Comparison of ENCODE assay signal across 15 cellular contexts in genomic region chr17:75565066-75565465, GRCh38. TPM values are rescaled to one million over a fixed set of nuclear protein-coding genes. Genes with fewer than 3 reads are reported as not detected.
A peak's percentile ranks its signal among the peaks of the same experiment; 100 is the strongest.
DNase-seq lines count a peak whose midpoint lies in the region; ATAC-seq and TF ChIP-seq lines count a peak whose summit lies in the region.
"Had no signal": no experiment of that assay in that cellular context is flagged by ENCODE, and none has a peak within 500 bp of the region (broad histone marks: within the 10 kb centered on the region; RNA-seq: fewer than 3 reads in every experiment).

No MANE protein-coding gene starts in this region.

- H3K27me3 Mint-ChIP-seq in endothelial cell (ENCODE audit: unreplicated experiment), result peaks cover 9% of the 10 kb centered on the region

- POLR2A ChIA-PET in RWPE1 (lab: Yijun Ruan, JAX; ENCODE audit: low non-redundant PET), result interaction anchor here (0.5 kb wide), 1 partner anchor 12 kb away, joined by 3 read pairs; no protein-coding TSS in a partner anchor

- H3K27me3 ChIP-seq in foreskin keratinocyte, result no peaks in the 10 kb centered on the region
- no peaks in the 10 kb centered on the region for H3K27me3 ChIP-seq in effector memory CD4-positive, alpha-beta T cell (replicated peaks; ENCODE audit: control insufficient read depth, insufficient read depth, low read length, poor library complexity, severe bottlenecking)
- H3K27me3 ChIP-seq: BLaER1 treated with 17β-estradiol and CSF1 and Interleukin-3, amounts not matched to agents 10 nM and 100 nM had no signal

- peak; percentile 54 for DNase-seq in AG10803 (ENCODE audit: low read depth)
- DNase-seq in HPDE6-E6E7 (ENCODE audit: extremely low spot score), result peak; percentile 70
- DNase-seq in RWPE1 (ENCODE audit: low spot score), result peak; percentile 71
- peak; percentile 28 to 64 for DNase-seq in foreskin keratinocyte
- no peak for DNase-seq in effector memory CD4-positive, alpha-beta T cell
- no peak for DNase-seq in endothelial cell (ENCODE audit: low spot score)
- DNase-seq: dermis blood vessel endothelial cell; NCI-H187 treated with DMSO at 0.1 percent for 48 hours; NCI-H748 treated with DMSO at 0.1 percent for 48 hours; retina; stimulated activated CD4-positive, alpha-beta T cell treated with anti-CD3 and anti-CD28 coated beads, Interleukin-2, amount 100 ng/mL, for 48 hours; stimulated activated naive CD4-positive, alpha-beta T cell had no signal

- peak overlapping the region; percentile 15 for H3K27ac ChIP-seq in RWPE1
- H3K27ac ChIP-seq in foreskin keratinocyte, result no peak overlapping the region
- H3K27ac ChIP-seq in effector memory CD4-positive, alpha-beta T cell (ENCODE audit: insufficient read depth, low read length, poor library complexity, severe bottlenecking), result no peak overlapping the region
- H3K27ac ChIP-seq: BLaER1 treated with 17β-estradiol and CSF1 and Interleukin-3, amounts not matched to agents 10 nM and 100 nM had no signal

- CTCF ChIA-PET in RWPE1 (lab: Yijun Ruan, JAX), result interaction anchor here (0.7 to 1.1 kb wide), 5 partner anchors 12 to 291 kb away, joined by 3 to 4 read pairs (median 3); partner anchors contain the start of genes SMIM5 and TSEN54

- TF ChIP-seq CTCF in AG10803 (conservative IDR thresholded peaks at IDR 0.05; ENCODE audit: low read length) (no peak), RWPE1 (conservative IDR thresholded peaks at IDR 0.05; ENCODE audit: low read depth) (no peak), foreskin keratinocyte (conservative IDR thresholded peaks at IDR 0.05) (no peak), endothelial cell (IDR thresholded peaks at IDR 0.05; ENCODE audit: unreplicated experiment) (no peak)

- peaks cover 37% of the 10 kb centered on the region for H3K36me3 ChIP-seq in effector memory CD4-positive, alpha-beta T cell (ENCODE audit: control insufficient read depth, insufficient read depth, low read length)

- no peak overlapping the region for H3K27ac Mint-ChIP-seq in endothelial cell (ENCODE audit: unreplicated experiment)

- H3K4me1 ChIP-seq in foreskin keratinocyte, result no peaks in the 10 kb centered on the region
- H3K4me1 ChIP-seq in effector memory CD4-positive, alpha-beta T cell (ENCODE audit: control insufficient read depth, insufficient read depth, low read length, poor library complexity, severe bottlenecking), result no peaks in the 10 kb centered on the region

- H3K9me3 Mint-ChIP-seq in endothelial cell (ENCODE audit: unreplicated experiment), result no peaks in the 10 kb centered on the region

- peaks cover 10% of the 10 kb centered on the region for H3K36me3 Mint-ChIP-seq in endothelial cell (ENCODE audit: low read depth, unreplicated experiment)

- no peaks in the 10 kb centered on the region for H3K9me3 ChIP-seq in effector memory CD4-positive, alpha-beta T cell (ENCODE audit: control insufficient read depth, low read length)
- H3K9me3 ChIP-seq: BLaER1 treated with 17β-estradiol and CSF1 and Interleukin-3, amounts not matched to agents 10 nM and 100 nM had no signal

- H3K4me3 Mint-ChIP-seq in endothelial cell (ENCODE audit: unreplicated experiment), result no peak overlapping the region

- H3K4me1 Mint-ChIP-seq in endothelial cell (ENCODE audit: unreplicated experiment), result no peaks in the 10 kb centered on the region

- no peak overlapping the region for H3K4me3 ChIP-seq in AG10803 (ENCODE audit: low read length)
- H3K4me3 ChIP-seq in effector memory CD4-positive, alpha-beta T cell (ENCODE audit: insufficient read depth, low read depth, low read length, poor library complexity, severe bottlenecking), result no peak overlapping the region
- H3K4me3 ChIP-seq: BLaER1 treated with 17β-estradiol and CSF1 and Interleukin-3, amounts not matched to agents 10 nM and 100 nM had no signal

- ATAC-seq in foreskin keratinocyte (peak; percentile 70), HG03571 (IDR thresholded peaks at IDR 0.05; ENCODE audit: unreplicated experiment) (no peak), GM19324 (IDR thresholded peaks at IDR 0.05; ENCODE audit: low FRiP score, unreplicated experiment) (no peak)

RNA-seq across cellular contexts. Expression of gene MYO15B, which starts 22.5 kb away (rescaled TPM):
- total RNA-seq in foreskin keratinocyte (0.67 and 0.75 TPM in 2 replicates), endothelial cell (ENCODE audit: unreplicated experiment) (224 TPM)
- polyA plus RNA-seq in foreskin keratinocyte, result 0.23 and 1.00 TPM in 2 replicates

RNA-seq across cellular contexts. Expression of gene LLGL2, which starts 39.6 kb away (rescaled TPM):
- 24.6 and 28.2 TPM in 2 replicates for total RNA-seq in foreskin keratinocyte
- polyA plus RNA-seq in foreskin keratinocyte, result 25.7 and 26.8 TPM in 2 replicates
- 34.4 TPM for total RNA-seq in endothelial cell (ENCODE audit: unreplicated experiment)

RNA-seq across cellular contexts. Expression of gene TSEN54, which starts 48.7 kb away (rescaled TPM):
- total RNA-seq in foreskin keratinocyte (33.6 and 36.1 TPM in 2 replicates), endothelial cell (ENCODE audit: unreplicated experiment) (18.8 TPM)
- 37.8 and 41.1 TPM in 2 replicates for polyA plus RNA-seq in foreskin keratinocyte

RNA-seq across cellular contexts. Expression of gene CASKIN2, which starts 49.7 kb away (rescaled TPM):
- 11.5 and 12.0 TPM in 2 replicates for total RNA-seq in foreskin keratinocyte
- polyA plus RNA-seq in foreskin keratinocyte, result 6.8 and 6.9 TPM in 2 replicates
- total RNA-seq in endothelial cell (ENCODE audit: unreplicated experiment), result 47.8 TPM

Comparison
In these comparisons a context has a peak if more than half of its experiments do, and no peak if none do; other contexts are left out.
1. DNase-seq: peak in AG10803 (single experiment), HPDE6-E6E7 (single experiment), RWPE1 (single experiment) and foreskin keratinocyte (2 of 2); none in effector memory CD4-positive, alpha-beta T cell (0 of 3) and endothelial cell (single experiment).
2. RNA of gene MYO15B, which starts 22.5 kb away (total RNA-seq): 224 TPM in endothelial cell (single experiment); 0.67 to 0.75 TPM in foreskin keratinocyte; every median in the first group is over 100 times any median in the second.